16 cellular contexts compared by ENCODE assay signal in genomic region chr4:109027016-109027500, GRCh38.
"Had no signal": no experiment of that assay in that cellular context is flagged by ENCODE, and none has a peak within 500 bp of the region (broad histone marks: within the 10 kb centered on the region; RNA-seq: fewer than 3 reads in every experiment).

No MANE protein-coding gene starts in this region.

- H3K9me3 ChIP-seq: adrenal gland, colonic mucosa, esophagus squamous epithelium, upper lobe of left lung had no signal

- H3K27ac ChIP-seq: adrenal gland, colonic mucosa, esophagus squamous epithelium, hepatocyte, parathyroid adenoma, thoracic aorta, upper lobe of left lung, WERI-Rb-1 had no signal

- H3K36me3 ChIP-seq: adrenal gland, colonic mucosa, esophagus squamous epithelium, thoracic aorta, upper lobe of left lung, WERI-Rb-1 had no signal

- H3K4me1 ChIP-seq: adrenal gland, colonic mucosa, esophagus squamous epithelium, parathyroid adenoma, upper lobe of left lung had no signal

- H3K27me3 ChIP-seq: adrenal gland, colonic mucosa, esophagus squamous epithelium, hepatocyte, upper lobe of left lung had no signal

- DNase-seq: activated CD4-positive, alpha-beta T cell treated with anti-CD3 and anti-CD28 coated beads for 1 hour; activated CD4-positive, alpha-beta T cell treated with anti-CD3 and anti-CD28 coated beads, Interleukin-2, amount 50 U/mL, for 48 hours; activated gamma-delta T cell; adrenal gland; caudate nucleus; colonic mucosa; effector memory CD4-positive, alpha-beta T cell; esophagus squamous epithelium; stimulated activated naive B cell treated with anti-CD40 and anti-IgM and Interleukin-4, amounts not matched to agents 10 μg/mL and 1 μg/mL and 100 μg/mL, for 72 hours; T1000; upper lobe of left lung; WERI-Rb-1 had no signal

- H3K4me3 ChIP-seq: adrenal gland, colonic mucosa, esophagus squamous epithelium, hepatocyte, thoracic aorta, upper lobe of left lung had no signal

- ATAC-seq: sciatic nerve; stimulated activated naive B cell treated with anti-CD40 and anti-IgM and Interleukin-4, amounts not matched to agents 10 μg/mL and 1 μg/mL and 100 μg/mL, for 72 hours had no signal
